8 cellular contexts compared by ENCODE assay signal in genomic region chr11:72750556-72751292, GRCh38. TPM values are rescaled to one million over a fixed set of nuclear protein-coding genes. Genes with fewer than 3 reads are reported as not detected.
DNase-seq lines count a peak whose midpoint lies in the region; ATAC-seq and TF ChIP-seq lines count a peak whose summit lies in the region.

No MANE protein-coding gene starts in this region.

- H3K4me3 ChIP-seq in CD4-positive, alpha-beta memory T cell (ENCODE audit: low read length in 2 of 2) = peak overlapping the region in 1 of 2 donors; percentile 89
- H3K4me3 ChIP-seq in HUES6 (ENCODE audit: low read depth, low read length) (peak overlapping the region; percentile 85), choroid plexus epithelial cell (ENCODE audit: low read depth, low read length) (peak overlapping the region; percentile 79)

- H3K9ac ChIP-seq in HUES6 (ENCODE audit: low read length) = peak overlapping the region; percentile 80

- H3K9me3 ChIP-seq in CD4-positive, alpha-beta memory T cell (ENCODE audit: control insufficient read depth in 1 of 2, low read length in 2 of 2) = no peaks in the 10 kb centered on the region
- no peaks in the 10 kb centered on the region for H3K9me3 ChIP-seq in HUES6 (ENCODE audit: control insufficient read depth, insufficient read depth, low read depth, low read length)

- H3K27ac Mint-ChIP-seq in CD4-positive, alpha-beta memory T cell = peak overlapping the region; percentile 81 to 97 (median 93)
- H3K27ac Mint-ChIP-seq in naive thymus-derived CD8-positive, alpha-beta T cell = peak overlapping the region; percentile 70 to 96 (median 94)

- no peak for ATAC-seq in naive thymus-derived CD8-positive, alpha-beta T cell
- no peak for ATAC-seq in GM21447 (IDR thresholded peaks at IDR 0.05; ENCODE audit: unreplicated experiment)

- H3K36me3 Mint-ChIP-seq in CD4-positive, alpha-beta memory T cell = peaks cover 0 to 8% of the 10 kb centered on the region in 2 donors
- H3K36me3 Mint-ChIP-seq in naive thymus-derived CD8-positive, alpha-beta T cell = peaks cover 0 to 3% (median 0%) of the 10 kb centered on the region in 3 donors

- intact Hi-C loops in CD4-positive, alpha-beta memory T cell (cut with micrococcal nuclease) = no loop called here

- H3K36me3 ChIP-seq in CD4-positive, alpha-beta memory T cell (ENCODE audit: insufficient read depth, low read length) = no peaks in the 10 kb centered on the region
- H3K36me3 ChIP-seq in HUES6 (ENCODE audit: control insufficient read depth, insufficient read depth, low read length) = peaks cover 10% of the 10 kb centered on the region; the same call in 1 of the 2 replicates

- H3K4me1 Mint-ChIP-seq in CD4-positive, alpha-beta memory T cell = peaks cover 36 to 66% (median 48%) of the 10 kb centered on the region in 4 donors
- peaks cover 29 to 62% (median 55%) of the 10 kb centered on the region in 4 donors for H3K4me1 Mint-ChIP-seq in naive thymus-derived CD8-positive, alpha-beta T cell

- no peaks in the 10 kb centered on the region for H3K27me3 ChIP-seq in CD4-positive, alpha-beta memory T cell (ENCODE audit: insufficient read depth, low read length)
- H3K27me3 ChIP-seq in HUES6 (ENCODE audit: control insufficient read depth, insufficient read depth, low read length) = no peaks in the 10 kb centered on the region

- peaks cover 59% of the 10 kb centered on the region for H3K4me1 ChIP-seq in CD4-positive, alpha-beta memory T cell (ENCODE audit: insufficient read depth, low read length)
- H3K4me1 ChIP-seq in HUES6 (ENCODE audit: control insufficient read depth, insufficient read depth, low read length) = peaks cover 40% of the 10 kb centered on the region

- H3K27ac ChIP-seq in CD4-positive, alpha-beta memory T cell (ENCODE audit: low read depth, low read length) = peak overlapping the region; percentile 75
- no peak overlapping the region for H3K27ac ChIP-seq in HUES6 (ENCODE audit: low read depth, low read length)

- H3K4me3 Mint-ChIP-seq in CD4-positive, alpha-beta memory T cell = peak overlapping the region; percentile 92 to 96 (median 93)
- H3K4me3 Mint-ChIP-seq in naive thymus-derived CD8-positive, alpha-beta T cell = peak overlapping the region; percentile 88 to 99 (median 91)

- DNase-seq in CD4-positive, alpha-beta memory T cell = no peak
- DNase-seq in choroid plexus epithelial cell (ENCODE audit: low read depth) = no peak
- peak in 1 of 10 donors; percentile 46 for DNase-seq in naive thymus-derived CD8-positive, alpha-beta T cell
- DNase-seq in NCI-H2171 treated with DMSO at 0.1 percent for 48 hours (lab: John Stamatoyannopoulos, UW) = no peak
- no peak for DNase-seq in NCI-H1417 treated with DMSO at 0.1 percent for 48 hours (lab: John Stamatoyannopoulos, UW)
- no peak for DNase-seq in iPS-NIHi11 (ENCODE audit: low spot score)

- H3K27me3 Mint-ChIP-seq in CD4-positive, alpha-beta memory T cell = no peaks in the 10 kb centered on the region
- H3K27me3 Mint-ChIP-seq in naive thymus-derived CD8-positive, alpha-beta T cell = no peaks in the 10 kb centered on the region

- POLR2A ChIA-PET in CD4-positive, alpha-beta memory T cell (lab: Charles Lee; ENCODE audit: partially characterized antibody) = interaction anchor here (1.3 to 2.3 kb wide), 4 partner anchors 10 to 65 kb away, joined by 3 to 9 read pairs (median 4); no protein-coding TSS in a partner anchor
- POLR2A ChIA-PET in naive thymus-derived CD8-positive, alpha-beta T cell (lab: Charles Lee) = interaction anchor here (0.6 to 1.4 kb wide), 4 partner anchors 11 to 47 kb away, joined by 3 to 6 read pairs (median 4); no protein-coding TSS in a partner anchor

- CTCF ChIA-PET in CD4-positive, alpha-beta memory T cell (lab: Charles Lee; ENCODE audit: partially characterized antibody) = interaction anchor here (1.5 kb wide), 1 partner anchor 25 kb away, joined by 11 read pairs; no protein-coding TSS in a partner anchor

- no peaks in the 10 kb centered on the region for H3K9me3 Mint-ChIP-seq in CD4-positive, alpha-beta memory T cell
- no peaks in the 10 kb centered on the region for H3K9me3 Mint-ChIP-seq in naive thymus-derived CD8-positive, alpha-beta T cell

- TF ChIP-seq CTCF in choroid plexus epithelial cell (conservative IDR thresholded peaks at IDR 0.05; ENCODE audit: low read depth, low read length) = no peak

RNA-seq across cellular contexts. Expression of gene ARAP1, which starts 1.5 kb away (rescaled TPM):
- total RNA-seq in CD4-positive, alpha-beta memory T cell = 100 to 1,000 TPM; 144 to 157 TPM
- polyA plus RNA-seq in CD4-positive, alpha-beta memory T cell = 10 to 100 TPM in 1 of 2 donors, 1 to 10 TPM in 1; 9.5 to 36.8 TPM
- total RNA-seq in naive thymus-derived CD8-positive, alpha-beta T cell = 100 to 1,000 TPM; 155 to 166 TPM
- 10 to 100 TPM; 14.7 to 40.0 (median 27.6) TPM for polyA plus RNA-seq in naive thymus-derived CD8-positive, alpha-beta T cell

RNA-seq across cellular contexts. Expression of gene STARD10, which starts 43.1 kb away (rescaled TPM):
- total RNA-seq in CD4-positive, alpha-beta memory T cell = 10 to 100 TPM; 23.0 to 23.5 TPM
- 10 to 100 TPM; 24.9 to 27.0 TPM for polyA plus RNA-seq in CD4-positive, alpha-beta memory T cell
- total RNA-seq in naive thymus-derived CD8-positive, alpha-beta T cell = 10 to 100 TPM; 11.8 to 15.6 TPM
- polyA plus RNA-seq in naive thymus-derived CD8-positive, alpha-beta T cell = 10 to 100 TPM; 13.5 to 16.3 (median 14.9) TPM
